In the genomic region with DNA sequence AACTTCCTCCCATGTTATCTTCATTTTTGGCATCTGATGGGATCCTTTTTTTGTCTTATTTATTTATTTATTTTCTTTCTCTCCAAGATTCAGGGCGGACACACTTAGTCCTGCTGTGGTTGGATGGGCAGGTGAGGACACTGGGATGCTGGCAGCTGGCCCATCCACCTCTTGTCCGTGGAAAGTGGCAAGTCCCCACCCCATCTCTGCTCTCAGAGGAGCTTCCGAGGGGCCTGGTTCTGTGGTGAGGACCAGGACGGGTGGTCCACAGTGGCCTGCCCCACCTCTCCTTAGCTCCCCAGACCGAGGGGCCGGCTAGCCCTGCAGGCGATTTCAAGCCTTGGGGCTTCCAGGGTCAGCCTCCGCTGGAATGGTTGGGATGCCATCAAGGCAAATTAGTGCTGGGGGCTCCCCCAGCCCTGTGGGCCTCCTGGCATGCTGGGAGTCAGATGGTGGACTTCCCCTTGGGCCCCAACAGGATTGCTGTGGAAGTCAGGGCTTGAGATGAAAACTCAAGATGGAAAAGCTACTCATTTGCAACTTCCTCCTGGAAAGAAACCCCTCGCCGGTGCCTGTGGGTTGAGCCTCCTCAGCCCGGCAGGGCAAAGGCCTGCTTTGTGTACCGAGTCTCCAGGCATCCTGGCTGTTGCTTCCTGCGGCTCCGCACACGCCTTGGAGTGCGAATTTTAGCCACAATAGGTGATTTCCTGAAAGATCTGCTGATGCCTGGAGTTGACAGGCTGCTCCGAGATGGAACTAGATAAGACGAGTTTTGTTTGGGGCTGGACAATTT, we compare ENCODE assay signal across 19 cellular contexts. TPM values are rescaled to one million over a fixed set of nuclear protein-coding genes. Genes with fewer than 3 reads are reported as not detected.
DNase-seq lines count a peak whose midpoint lies in the region; ATAC-seq, FAIRE-seq and TF ChIP-seq lines count a peak whose summit lies in the region.
"Had no signal": no experiment of that assay in that cellular context is flagged by ENCODE, and none has a peak within 500 bp of the region (broad histone marks: within the 10 kb centered on the region; RNA-seq: fewer than 3 reads in every experiment).

No MANE protein-coding gene starts in this region.

- H3K4me1 ChIP-seq in HUES6 (ENCODE audit: control insufficient read depth, insufficient read depth, low read length) (peaks cover 21% of the 10 kb centered on the region; the same call in 1 of the 2 replicates), duodenal mucosa (ENCODE audit: control insufficient read depth in 1 of 2, insufficient read depth in 2 of 2, low read length in 2 of 2) (peaks cover 16 to 25% of the 10 kb centered on the region in 2 donors), HepG2 (ENCODE audit: insufficient read depth, low read length) (peaks cover 24% of the 10 kb centered on the region), smooth muscle cell (ENCODE audit: low read depth) (peaks cover 20% of the 10 kb centered on the region)
- H3K4me1 ChIP-seq in CD4-positive, alpha-beta memory T cell (ENCODE audit: insufficient read depth, low read length): no peaks in the 10 kb centered on the region
- H3K4me1 ChIP-seq: testis had no signal

- 0 out of 2 replicates have a peak overlapping the region, but pooled peaks have one; percentile 10 for H3K27ac ChIP-seq in HUES6 (ENCODE audit: low read depth, low read length)
- peak overlapping the region; percentile 58 for H3K27ac ChIP-seq in duodenal mucosa (ENCODE audit: low read depth, low read length)
- no peak overlapping the region for H3K27ac ChIP-seq in HepG2 (ENCODE audit: extremely low read length, insufficient read depth, low read length)
- peak overlapping the region; percentile 66 for H3K27ac ChIP-seq in smooth muscle cell (ENCODE audit: low read depth)
- H3K27ac ChIP-seq in CD4-positive, alpha-beta memory T cell (ENCODE audit: low read depth, low read length): no peak overlapping the region
- H3K27ac ChIP-seq: RWPE1, testis had no signal

- no TSS peak for BruUV-seq in HepG2 (replicated peaks; lab: Mats Ljungman, UMichigan)

- H3K9me3 ChIP-seq in HUES6 (ENCODE audit: control insufficient read depth, insufficient read depth, low read depth, low read length) (peaks cover 4% of the 10 kb centered on the region; the same call in 1 of the 2 replicates), duodenal mucosa (ENCODE audit: control insufficient read depth in 1 of 2, low read length in 2 of 2) (no peaks in the 10 kb centered on the region), HepG2 (ENCODE audit: low read length) (no peaks in the 10 kb centered on the region), smooth muscle cell (replicated peaks; ENCODE audit: low read depth) (no peaks in the 10 kb centered on the region)
- no peaks in the 10 kb centered on the region for H3K9me3 ChIP-seq in CD4-positive, alpha-beta memory T cell (ENCODE audit: control insufficient read depth in 1 of 2, low read length in 2 of 2)
- H3K9me3 ChIP-seq: testis had no signal

- TF ChIP-seq RAD21 in HepG2 (CRISPR knock-in tag; IDR thresholded peaks at IDR 0.05): no peak

- intact Hi-C loops in HepG2 (cut with micrococcal nuclease; ENCODE audit: unreplicated experiment): no loop called here
- intact Hi-C loops in CD4-positive, alpha-beta memory T cell (cut with micrococcal nuclease): no loop called here

- CTCF ChIA-PET in HepG2 (lab: Yijun Ruan, JAX; ENCODE audit: low intra/inter-chr PET ratio, low total read pairs): interaction anchor here (1.0 kb wide), 1 partner anchor 193 kb away, joined by 3 read pairs; no protein-coding TSS in a partner anchor
- CTCF ChIA-PET in CD4-positive, alpha-beta memory T cell (lab: Charles Lee; ENCODE audit: partially characterized antibody): no interaction called here

- no peak for TF ChIP-seq CTCF in HepG2 (CRISPR knock-in tag; IDR thresholded peaks at IDR 0.05)
- TF ChIP-seq CTCF in smooth muscle cell (IDR thresholded peaks at IDR 0.05; ENCODE audit: borderline replicate concordance, insufficient read depth, poor library complexity, severe bottlenecking): no peak

- no peaks in the 10 kb centered on the region for H3K79me2 ChIP-seq in HepG2 (ENCODE audit: insufficient read depth, low read length)
- H3K79me2 ChIP-seq in smooth muscle cell (ENCODE audit: low read depth): no peaks in the 10 kb centered on the region

- H3K9me3 Mint-ChIP-seq in CD4-positive, alpha-beta memory T cell: peaks cover 0 to 9% (median 0%) of the 10 kb centered on the region in 8 donors
- H3K9me3 Mint-ChIP-seq: activated naive CD4-positive, alpha-beta T cell treated with anti-CD3 and anti-CD28 coated beads, Interleukin-2, amount 10 ng/mL, durations not matched to agents 7 days and 5 days; T-helper 1 cell treated with Interleukin-12 subunit alpha and Interleukin-12 subunit beta and Interleukin-4 antibody, amounts not matched to agents 30 μg/mL and 1 μg/mL, for 36 hours had no signal

- H3K4me2 ChIP-seq in HepG2 (ENCODE audit: low read depth, low read length): peak overlapping the region; percentile 18; the same call in 1 of the 2 replicates
- H3K4me2 ChIP-seq in smooth muscle cell: peak overlapping the region; percentile 69

- no peaks in the 10 kb centered on the region for H3K36me3 Mint-ChIP-seq in CD4-positive, alpha-beta memory T cell
- H3K36me3 Mint-ChIP-seq: activated naive CD4-positive, alpha-beta T cell treated with anti-CD3 and anti-CD28 coated beads, Interleukin-2, amount 10 ng/mL, durations not matched to agents 7 days and 5 days; brain had no signal

- H2AFZ ChIP-seq in HepG2 (ENCODE audit: low read length) (no peak overlapping the region), smooth muscle cell (ENCODE audit: low read depth) (no peak overlapping the region)

- WGBS in HepG2 (ENCODE audit: low lambda C conversion rate): 60% methylated on average over 16 of the region's 18 CpGs
- 43% methylated on average over 18 of the region's 18 CpGs for WGBS in smooth muscle cell (ENCODE audit: low lambda C conversion rate)

- H3F3A ChIP-seq in smooth muscle cell (ENCODE audit: low read depth): peaks cover 10% of the 10 kb centered on the region

- DNase-seq in HepG2 (ENCODE audit: low spot score) (no peak), smooth muscle cell (lab: John Stamatoyannopoulos, UW; ENCODE audit: unreplicated experiment) (no peak), EL (no peak), NCI-H510A (lab: John Stamatoyannopoulos, UW) (no peak)
- no peak for DNase-seq in CD4-positive, alpha-beta memory T cell
- no peak for DNase-seq in activated CD4-positive, alpha-beta T cell treated with anti-CD3 and anti-CD28 coated beads for 48 hours
- DNase-seq: activated CD8-positive, alpha-beta memory T cell treated with anti-CD3 and anti-CD28 coated beads, Interleukin-2, amount 50 U/mL, for 4 hours; activated naive CD4-positive, alpha-beta T cell treated with anti-CD3 and anti-CD28 coated beads, Interleukin-2, amount 10 ng/mL, durations not matched to agents 7 days and 5 days; effector memory CD4-positive, alpha-beta T cell; NCI-H2029 treated with DMSO at 0.1 percent for 48 hours; stimulated activated CD4-positive, alpha-beta T cell treated with anti-CD3 and anti-CD28 coated beads, Interleukin-15, amount 100 ng/mL, for 24 hours; testis had no signal

- no peaks in the 10 kb centered on the region for H4K20me1 ChIP-seq in HepG2 (ENCODE audit: insufficient read depth, low read length)
- H4K20me1 ChIP-seq in smooth muscle cell (ENCODE audit: low read depth): no peaks in the 10 kb centered on the region

- POLR2A ChIA-PET in HepG2 (lab: Yijun Ruan, JAX): no interaction called here
- POLR2A ChIA-PET in CD4-positive, alpha-beta memory T cell (lab: Charles Lee; ENCODE audit: partially characterized antibody): no interaction called here

- H3K27me3 ChIP-seq in HUES6 (ENCODE audit: control insufficient read depth, insufficient read depth, low read length) (no peaks in the 10 kb centered on the region), duodenal mucosa (ENCODE audit: control insufficient read depth in 1 of 2, insufficient read depth in 2 of 2, low read length in 2 of 2) (no peaks in the 10 kb centered on the region), HepG2 (ENCODE audit: control insufficient read depth in 1 of 2, insufficient read depth in 2 of 2, low read length in 2 of 2) (no peaks in the 10 kb centered on the region), smooth muscle cell (ENCODE audit: low read depth) (no peaks in the 10 kb centered on the region)
- H3K27me3 ChIP-seq in CD4-positive, alpha-beta memory T cell (ENCODE audit: insufficient read depth, low read length): no peaks in the 10 kb centered on the region
- H3K27me3 ChIP-seq: testis had no signal

- no peak for TF ChIP-seq POLR2A in HepG2 (IDR thresholded peaks at IDR 0.05; ENCODE audit: insufficient read depth in 1 of 2, low read depth in 2 of 2, low read length in 2 of 2)

- in situ Hi-C loops in HepG2 (cut with HindIII; ENCODE audit: extremely low pct_ligation_motif_present, low pct_unique_long_range_greater_than_20kb): no loop called here

- H3K27ac Mint-ChIP-seq in CD4-positive, alpha-beta memory T cell: no peak overlapping the region
- H3K27ac Mint-ChIP-seq: activated naive CD4-positive, alpha-beta T cell treated with anti-CD3 and anti-CD28 coated beads, Interleukin-2, amount 10 ng/mL, durations not matched to agents 7 days and 5 days; T-helper 1 cell treated with Interleukin-12 subunit alpha and Interleukin-12 subunit beta and Interleukin-4 antibody, amounts not matched to agents 30 μg/mL and 1 μg/mL, for 36 hours had no signal

- peaks cover 10 to 18% of the 10 kb centered on the region in 2 donors for H3K27me3 Mint-ChIP-seq in CD4-positive, alpha-beta memory T cell

- no peak for FAIRE-seq in HepG2 (lab: Jason Lieb, UNC)
- FAIRE-seq: frontal cortex had no signal

- ATAC-seq in HepG2: no peak

- no peaks in the 10 kb centered on the region for H3K4me1 Mint-ChIP-seq in CD4-positive, alpha-beta memory T cell
- H3K4me1 Mint-ChIP-seq: activated naive CD4-positive, alpha-beta T cell treated with anti-CD3 and anti-CD28 coated beads, Interleukin-2, amount 10 ng/mL, durations not matched to agents 7 days and 5 days had no signal

- H3K9ac ChIP-seq in HUES6 (ENCODE audit: low read length): no peak overlapping the region
- no peak overlapping the region for H3K9ac ChIP-seq in duodenal mucosa (ENCODE audit: low read depth in 1 of 2, low read length in 2 of 2)
- H3K9ac ChIP-seq in HepG2 (ENCODE audit: insufficient read depth, low read depth, low read length): no peak overlapping the region
- H3K9ac ChIP-seq in smooth muscle cell (ENCODE audit: low read depth): no peak overlapping the region

- no peak overlapping the region for H3K4me3 Mint-ChIP-seq in CD4-positive, alpha-beta memory T cell
- H3K4me3 Mint-ChIP-seq: activated naive CD4-positive, alpha-beta T cell treated with anti-CD3 and anti-CD28 coated beads, Interleukin-2, amount 10 ng/mL, durations not matched to agents 7 days and 5 days; T-helper 1 cell treated with Interleukin-12 subunit alpha and Interleukin-12 subunit beta and Interleukin-4 antibody, amounts not matched to agents 30 μg/mL and 1 μg/mL, for 36 hours had no signal

- TF ChIP-seq EP300 in HepG2 (IDR thresholded peaks at IDR 0.05; ENCODE audit: low read depth in 2 of 2, low read length in 2 of 2): no peak
- no peak for TF ChIP-seq EP300 in HepG2 (CRISPR knock-in tag; IDR thresholded peaks at IDR 0.05; ENCODE audit: borderline replicate concordance)

- H3K4me3 ChIP-seq in HUES6 (ENCODE audit: low read depth, low read length): no peak overlapping the region
- H3K4me3 ChIP-seq in duodenal mucosa (ENCODE audit: low read depth in 1 of 2, low read length in 2 of 2): no peak overlapping the region
- H3K4me3 ChIP-seq in HepG2 (replicated peaks in 1 of 3; ENCODE audit: insufficient read depth in 1 of 3, low read depth in 2 of 3, low read length in 3 of 3): no peak overlapping the region
- no peak overlapping the region for H3K4me3 ChIP-seq in smooth muscle cell
- H3K4me3 ChIP-seq in CD4-positive, alpha-beta memory T cell (ENCODE audit: low read length in 2 of 2): no peak overlapping the region
- H3K4me3 ChIP-seq: testis had no signal

- H3K36me3 ChIP-seq in HUES6 (ENCODE audit: control insufficient read depth, insufficient read depth, low read length): no peaks in the 10 kb centered on the region
- H3K36me3 ChIP-seq in duodenal mucosa (ENCODE audit: control insufficient read depth in 1 of 2, insufficient read depth in 2 of 2, low read length in 2 of 2): no peaks in the 10 kb centered on the region
- no peaks in the 10 kb centered on the region for H3K36me3 ChIP-seq in HepG2 (replicated peaks in 1 of 2; ENCODE audit: control insufficient read depth in 1 of 2, insufficient read depth in 2 of 2, low read length in 2 of 2)
- no peaks in the 10 kb centered on the region for H3K36me3 ChIP-seq in smooth muscle cell (ENCODE audit: low read depth)
- no peaks in the 10 kb centered on the region for H3K36me3 ChIP-seq in CD4-positive, alpha-beta memory T cell (ENCODE audit: insufficient read depth, low read length)

RNA-seq across cellular contexts. Expression of a gene that starts 31.2 kb away (rescaled TPM):
- total RNA-seq in HepG2 (2016; rRNA removed; fragmentation: Illumina TruSeq; extraction: Trizol): 0.14 and 0.58 TPM in 2 replicates
- 0.10 and 0.18 TPM in 2 replicates for total RNA-seq in HepG2 (2016; cell fraction: cytosol; rRNA removed; fragmentation: Illumina TruSeq; extraction: Trizol; ENCODE audit: low read depth)
- total RNA-seq in HepG2 (2016; cell fraction: insoluble cytoplasmic fraction; rRNA removed; fragmentation: Illumina TruSeq; extraction: Trizol): 0.09 and 0.74 TPM in 2 replicates
- 0.17 and 0.31 TPM in 2 replicates for total RNA-seq in HepG2 (2016; cell fraction: membrane; rRNA removed; fragmentation: Illumina TruSeq; extraction: Trizol)
- total RNA-seq in HepG2 (2016; cell fraction: nucleus; rRNA removed; fragmentation: Illumina TruSeq; extraction: Trizol): 0.47 and 1.4 TPM in 2 replicates
- 0.13 and 0.26 TPM in 2 replicates for polyA plus RNA-seq in HepG2 (2011; rRNA removed)
- 0.11 TPM in 1 of 2 replicates, not detected in the other for polyA plus RNA-seq in HepG2 (2011; cell fraction: cytosol; rRNA removed)
- polyA plus RNA-seq in HepG2 (2011; cell fraction: nucleus; rRNA removed): 0.31 and 1.3 TPM in 2 replicates
- polyA plus RNA-seq in HepG2 (2012): 0.04 TPM in 1 of 2 replicates, not detected in the other
- polyA plus RNA-seq in HepG2 (2016; cell fraction: cytosol; fragmentation: Illumina TruSeq; extraction: Trizol; ENCODE audit: low read depth): 0.09 and 0.12 TPM in 2 replicates
- polyA plus RNA-seq in HepG2 (2016; cell fraction: insoluble cytoplasmic fraction; fragmentation: Illumina TruSeq; extraction: Trizol; ENCODE audit: low read depth): 0.21 and 0.39 TPM in 2 replicates
- polyA plus RNA-seq in HepG2 (2016; cell fraction: membrane; fragmentation: Illumina TruSeq; extraction: Trizol; ENCODE audit: low read depth): 0.22 TPM in 2 replicates
- polyA plus RNA-seq in HepG2 (2016; cell fraction: nucleus; fragmentation: Illumina TruSeq; extraction: Trizol; ENCODE audit: insufficient read depth, low read depth): 1.7 and 3.1 TPM in 2 replicates
- 0.16 TPM in 1 of 2 replicates, not detected in the other for polyA minus RNA-seq in HepG2 (2011; rRNA and poly(A)+ RNA removed; ENCODE audit: low replicate concordance)
- polyA minus RNA-seq in HepG2 (2011; cell fraction: cytosol; rRNA and poly(A)+ RNA removed): not detected in 2 replicates
- 0.12 and 0.39 TPM in 2 replicates for polyA minus RNA-seq in HepG2 (2011; cell fraction: nucleus; rRNA and poly(A)+ RNA removed)
- total RNA-seq in smooth muscle cell: not detected in 2 replicates
- not detected in 2 replicates for polyA plus RNA-seq in smooth muscle cell
- total RNA-seq in CD4-positive, alpha-beta memory T cell: not detected
- polyA plus RNA-seq in CD4-positive, alpha-beta memory T cell: not detected
- total RNA-seq: frontal cortex, M059J, testis had no signal

Comparison
In these comparisons a context has a peak if more than half of its experiments do, and no peak if none do; other contexts are left out.
1. H3K27ac ChIP-seq: peak in HUES6 (single experiment), duodenal mucosa (single experiment) and smooth muscle cell (single experiment); none in HepG2 (single experiment) and CD4-positive, alpha-beta memory T cell (single experiment).